ENCODE assay signal across 28 cellular contexts in genomic region chr14:100433428-100433814, GRCh38.
"Had no signal": no experiment of that assay in that cellular context is flagged by ENCODE, and none has a peak within 500 bp of the region (broad histone marks: within the 10 kb centered on the region; RNA-seq: fewer than 3 reads in every experiment).

No MANE protein-coding gene starts in this region.

- H3K4me1 ChIP-seq: gastrocnemius medialis, heart left ventricle had no signal

- H3K9me3 Mint-ChIP-seq: activated CD4-positive, alpha-beta memory T cell treated with anti-CD3 and anti-CD28 coated beads, Interleukin-2, amount 10 ng/mL, durations not matched to agents 7 days and 5 days; activated CD4-positive, alpha-beta T cell treated with anti-CD3 and anti-CD28 coated beads, Interleukin-2, amount 10 ng/mL, durations not matched to agents 7 days and 5 days; activated T-cell treated with anti-CD3 and anti-CD28 coated beads, Interleukin-2, amount 50 U/mL, for 24 hours; activated T-cell treated with anti-CD3 and anti-CD28 coated beads, Interleukin-2, amount 50 U/mL, for 72 hours; WTC11 had no signal

- H3K4me3 Mint-ChIP-seq: activated CD4-positive, alpha-beta memory T cell treated with anti-CD3 and anti-CD28 coated beads, Interleukin-2, amount 10 ng/mL, durations not matched to agents 7 days and 5 days; activated CD4-positive, alpha-beta T cell treated with anti-CD3 and anti-CD28 coated beads, Interleukin-2, amount 10 ng/mL, durations not matched to agents 7 days and 5 days; activated naive CD8-positive, alpha-beta T cell; activated T-cell treated with anti-CD3 and anti-CD28 coated beads, Interleukin-2, amount 50 U/mL, for 24 hours; activated T-cell treated with anti-CD3 and anti-CD28 coated beads, Interleukin-2, amount 50 U/mL, for 72 hours; WTC11 had no signal

- H3K36me3 ChIP-seq: brain microvascular endothelial cell, colonic mucosa, gastrocnemius medialis, heart left ventricle had no signal

- H3K4me3 ChIP-seq: colonic mucosa, gastrocnemius medialis, heart left ventricle had no signal

- H3K36me3 Mint-ChIP-seq: WTC11 had no signal

- H3K27me3 ChIP-seq: brain microvascular endothelial cell, colonic mucosa, gastrocnemius medialis, heart left ventricle had no signal

- ATAC-seq: esophagus mucosa, gastrocnemius medialis, heart left ventricle, WTC11 had no signal

- H3K9me3 ChIP-seq: colonic mucosa, gastrocnemius medialis, heart left ventricle had no signal

- H3K27ac ChIP-seq: brain microvascular endothelial cell, colonic mucosa, gastrocnemius medialis, heart left ventricle, VCaP had no signal

- H3K27me3 Mint-ChIP-seq: activated CD4-positive, alpha-beta memory T cell treated with anti-CD3 and anti-CD28 coated beads, Interleukin-2, amount 10 ng/mL, durations not matched to agents 7 days and 5 days; activated CD4-positive, alpha-beta T cell treated with anti-CD3 and anti-CD28 coated beads, Interleukin-2, amount 10 ng/mL, durations not matched to agents 7 days and 5 days; activated naive CD8-positive, alpha-beta T cell; activated T-cell treated with anti-CD3 and anti-CD28 coated beads, Interleukin-2, amount 50 U/mL, for 24 hours had no signal

- H3K27ac Mint-ChIP-seq: activated CD4-positive, alpha-beta memory T cell treated with anti-CD3 and anti-CD28 coated beads, Interleukin-2, amount 10 ng/mL, durations not matched to agents 7 days and 5 days; activated CD4-positive, alpha-beta T cell treated with anti-CD3 and anti-CD28 coated beads, Interleukin-2, amount 10 ng/mL, durations not matched to agents 7 days and 5 days; activated naive CD8-positive, alpha-beta T cell; activated T-cell treated with anti-CD3 and anti-CD28 coated beads, Interleukin-2, amount 50 U/mL, for 24 hours; activated T-cell treated with anti-CD3 and anti-CD28 coated beads, Interleukin-2, amount 50 U/mL, for 72 hours; WTC11 had no signal

- DNase-seq: activated CD4-positive, alpha-beta memory T cell treated with anti-CD3 and anti-CD28 coated beads, Interleukin-2, amount 10 ng/mL, durations not matched to agents 7 days and 5 days; activated CD4-positive, alpha-beta T cell treated with anti-CD3 and anti-CD28 coated beads for 1 hour; activated CD4-positive, alpha-beta T cell treated with anti-CD3 and anti-CD28 coated beads for 4 hours; activated CD4-positive, alpha-beta T cell treated with anti-CD3 and anti-CD28 coated beads, Interleukin-2, amount 10 ng/mL, durations not matched to agents 7 days and 5 days; activated CD4-positive, alpha-beta T cell treated with anti-CD3 and anti-CD28 coated beads, Interleukin-2, amount 50 U/mL, for 4 hours; activated CD8-positive, alpha-beta memory T cell treated with anti-CD3 and anti-CD28 coated beads, Interleukin-2, amount 50 U/mL, for 48 hours; activated gamma-delta T cell treated with Interleukin-2 at 50 U/mL for 16 hours; activated naive CD4-positive, alpha-beta T cell treated with anti-CD3 and anti-CD28 coated beads, Interleukin-2, amount 50 U/mL, for 16 hours; activated naive CD4-positive, alpha-beta T cell treated with Interleukin-2 at 50 U/mL for 16 hours; activated T-cell treated with anti-CD3 and anti-CD28 coated beads for 4 hours; activated T-cell treated with anti-CD3 and anti-CD28 coated beads, Interleukin-2, amount 50 U/mL, for 24 hours; activated T-cell treated with anti-CD3 and anti-CD28 coated beads, Interleukin-2, amount 50 U/mL, for 72 hours; amniotic stem cell; anterior cingulate cortex; brain microvascular endothelial cell; caudate nucleus; cerebellar nuclear complex; colonic mucosa; effector CD8-positive, alpha-beta T cell; foreskin fibroblast; gastrocnemius medialis; glutamatergic neuron; heart left ventricle; T-helper 2 cell had no signal
